Comparison of ENCODE assay signal across 21 cellular contexts in the genomic region with DNA sequence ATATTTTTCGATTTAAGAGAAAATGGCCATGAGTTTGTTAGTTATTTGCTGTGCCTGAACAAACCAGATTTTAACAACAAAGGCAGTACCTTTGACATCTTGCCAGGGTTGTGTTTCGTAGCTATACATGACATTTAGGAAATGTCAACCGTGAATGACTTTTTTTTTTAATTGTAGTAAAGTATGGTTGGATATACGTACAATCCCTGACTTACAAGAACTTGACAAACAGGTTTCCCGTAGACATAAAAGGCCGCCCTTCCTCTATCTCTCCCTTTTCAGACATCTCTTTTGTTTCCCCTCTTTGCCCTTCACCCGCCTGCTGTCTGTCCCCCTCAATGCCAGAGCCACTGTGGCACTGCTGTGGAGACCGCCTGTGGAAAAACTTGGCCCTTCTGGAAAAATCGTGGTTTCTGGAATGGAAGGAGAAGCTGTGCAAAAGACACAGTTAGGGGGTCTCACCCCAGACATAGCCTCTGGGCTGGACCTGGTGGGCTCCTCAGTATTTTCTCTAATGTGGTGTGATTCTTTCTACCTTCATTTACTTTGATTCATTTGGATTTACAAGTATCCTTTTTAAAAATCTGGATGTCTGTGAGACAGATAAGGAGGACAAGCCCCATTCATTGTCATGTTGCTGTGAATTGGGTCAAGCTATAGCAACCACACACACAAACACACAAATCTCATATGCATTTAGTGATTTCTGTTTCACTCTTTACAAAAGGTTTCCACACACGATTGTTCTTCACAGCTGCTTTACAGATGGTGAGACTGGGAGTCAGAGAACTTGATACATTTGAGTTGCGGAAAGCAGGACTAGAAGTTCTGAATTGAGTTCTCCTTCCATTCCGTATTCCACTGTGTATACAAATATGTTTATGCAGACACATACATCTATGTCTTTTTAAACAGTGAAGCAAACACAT. TPM values are rescaled to one million over a fixed set of nuclear protein-coding genes. Genes with fewer than 3 reads are reported as not detected.
A peak's percentile ranks its signal among the peaks of the same experiment; 100 is the strongest.
DNase-seq lines count a peak whose midpoint lies in the region; ATAC-seq, FAIRE-seq and TF ChIP-seq lines count a peak whose summit lies in the region.
"Had no signal": no experiment of that assay in that cellular context is flagged by ENCODE, and none has a peak within 500 bp of the region (broad histone marks: within the 10 kb centered on the region; RNA-seq: fewer than 3 reads in every experiment).

No MANE protein-coding gene starts in this region.

- CTCF ChIA-PET in IMR-90 (lab: Yijun Ruan, JAX) = no interaction called here
- CTCF ChIA-PET in GM12878 (lab: Yijun Ruan, JAX) = interaction anchor here (0.7 to 1.2 kb wide), 3 partner anchors 46 to 557 kb away, joined by 3 to 4 read pairs (median 4); no protein-coding TSS in a partner anchor

- WGBS in IMR-90 (ENCODE audit: extremely low coverage in 2 of 2, insufficient read length in 1 of 2), 2 experiments = 100% methylated on average over 2 of the region's 12 CpGs; no CpG with 5 or more reads in 1 of the 2 experiments
- 70% methylated on average over 12 of the region's 12 CpGs for WGBS in GM12878 (ENCODE audit: insufficient coverage, insufficient replicate concordance, low lambda C conversion rate, missing lambda C conversion rate)

- H3K18ac ChIP-seq in IMR-90 (ENCODE audit: low read depth, low read length) = peak overlapping the region; percentile 43; the same call in 1 of the 2 replicates

- SMC1A ChIA-PET in GM12878 (lab: Charles Lee; ENCODE audit: uncharacterized antibody, unreplicated experiment) = interaction anchor here (0.6 to 1.3 kb wide), 3 partner anchors 9 to 1471 kb away, joined by 3 read pairs; no protein-coding TSS in a partner anchor

- H3K9me3 ChIP-seq in IMR-90 (ENCODE audit: control insufficient read depth, insufficient read depth, low read length) = no peaks in the 10 kb centered on the region
- no peaks in the 10 kb centered on the region for H3K9me3 ChIP-seq in GM12878 (replicated peaks; ENCODE audit: control insufficient read depth, insufficient read depth, low read length)
- H3K9me3 ChIP-seq in iPS-20b (ENCODE audit: insufficient read depth, low read depth, low read length) = no peaks in the 10 kb centered on the region
- H3K9me3 ChIP-seq: BLaER1 treated with 17β-estradiol and CSF1 and Interleukin-3, amounts not matched to agents 10 nM and 100 nM; MG63; thoracic aorta had no signal

- peak overlapping the region; percentile 28; the same call in 2 of the 3 replicates for H2BK15ac ChIP-seq in IMR-90 (ENCODE audit: low read depth, low read length)

- no TSS peak for BruUV-seq in IMR-90 (replicated peaks; lab: Mats Ljungman, UMichigan)
- BruUV-seq in GM12878 (replicated peaks; lab: Mats Ljungman, UMichigan) = no TSS peak

- H2AFZ ChIP-seq in IMR-90 (replicated peaks; ENCODE audit: low read length, poor library complexity) (no peak overlapping the region), GM12878 (ENCODE audit: control insufficient read depth, low read depth, low read length) (no peak overlapping the region)
- H2AFZ ChIP-seq: GM23248, neural progenitor cell had no signal

- POLR2A ChIA-PET in IMR-90 (lab: Charles Lee; ENCODE audit: unreplicated experiment) = no interaction called here
- POLR2A ChIA-PET in GM12878 (lab: Charles Lee) = no interaction called here

- H4K8ac ChIP-seq in IMR-90 (ENCODE audit: low read depth in 2 of 2, low read length in 2 of 2) = no peak overlapping the region

- intact Hi-C loops in IMR-90 (cut with micrococcal nuclease) (loop anchor here (5.0 kb wide), 1 partner anchor 378 kb away; no protein-coding TSS in a partner anchor), GM12878 (cut with micrococcal nuclease; ENCODE audit: unreplicated experiment) (no loop called here)

- no peak for TF ChIP-seq CTCF in AG10803 (conservative IDR thresholded peaks at IDR 0.05; ENCODE audit: low read length)
- TF ChIP-seq CTCF in IMR-90 (conservative IDR thresholded peaks at IDR 0.05; ENCODE audit: low read depth, low read length) = no peak
- TF ChIP-seq CTCF in GM12878 (IDR thresholded peaks at IDR 0.05 in 2 of 3, conservative IDR thresholded peaks at IDR 0.05 in 1 of 3; ENCODE audit: control insufficient read depth in 2 of 3, extremely low read depth in 1 of 3, insufficient read depth in 1 of 3, low read depth in 3 of 3, low read length in 3 of 3) = no peak

- H2AK9ac ChIP-seq in IMR-90 (replicated peaks; ENCODE audit: low read depth, low read length, poor library complexity) = no peak overlapping the region

- H3K23ac ChIP-seq in IMR-90 (ENCODE audit: low read depth, low read length) = peak overlapping the region; percentile 45; the same call in 1 of the 2 replicates

- H2BK20ac ChIP-seq in IMR-90 (ENCODE audit: low read depth, low read length) = no peak overlapping the region

- H3K27ac ChIP-seq in IMR-90 (ENCODE audit: insufficient read depth, low read length) (no peak overlapping the region), GM12878 (ENCODE audit: control insufficient read depth, insufficient read depth) (no peak overlapping the region), iPS-20b (ENCODE audit: low read length) (no peak overlapping the region)
- H3K27ac ChIP-seq: BLaER1 treated with 17β-estradiol and CSF1 and Interleukin-3, amounts not matched to agents 10 nM and 100 nM; GM23248; neural progenitor cell; SK-N-MC; thoracic aorta had no signal

- H3K79me1 ChIP-seq in IMR-90 (ENCODE audit: low read depth in 1 of 2, low read length in 2 of 2) = peaks cover 29 to 82% of the 10 kb centered on the region in 2 experiments

- H3K9ac ChIP-seq in IMR-90 (ENCODE audit: low read depth, low read length) (no peak overlapping the region), GM12878 (ENCODE audit: control insufficient read depth, insufficient read depth, low read length) (no peak overlapping the region), iPS-20b (ENCODE audit: low read depth, low read length) (peak overlapping the region; percentile 15; the same call in 1 of the 2 replicates)
- H3K9ac ChIP-seq: BLaER1 treated with 17β-estradiol and CSF1 and Interleukin-3, amounts not matched to agents 10 nM and 100 nM; GM23248; neural progenitor cell had no signal

- H3K4ac ChIP-seq in IMR-90 (ENCODE audit: low read depth, low read length) = peak overlapping the region; percentile 29; the same call in 1 of the 2 replicates

- DNase-seq in AG10803 (ENCODE audit: low read depth) (peak; percentile 59), IMR-90 (no peak), GM12878 (ENCODE audit: low read depth, low spot score) (no peak)
- DNase-seq in activated effector memory CD4-positive, alpha-beta T cell treated with Interleukin-2 at 50 U/mL for 16 hours = no peak
- DNase-seq: activated CD8-positive, alpha-beta memory T cell treated with anti-CD3 and anti-CD28 coated beads, Interleukin-2, amount 10 ng/mL, durations not matched to agents 7 days and 5 days; DMS79 treated with DMSO at 0.1 percent for 48 hours; GM23248; kidney glomerular epithelial cell; MG63; NCI-H1930; NCI-H82; PC-3 had no signal

- H3K4me3 ChIP-seq in AG10803 (ENCODE audit: low read length) (no peak overlapping the region), IMR-90 (ENCODE audit: insufficient read depth, low read depth, low read length) (no peak overlapping the region), GM12878 (no peak overlapping the region), iPS-20b (ENCODE audit: low read length) (no peak overlapping the region)
- H3K4me3 ChIP-seq: BLaER1 treated with 17β-estradiol and CSF1 and Interleukin-3, amounts not matched to agents 10 nM and 100 nM; GM23248; MG63; neural progenitor cell; SK-N-MC; thoracic aorta had no signal

- in situ Hi-C loops in IMR-90 (cut with MboI; ENCODE audit: low sequenced_read_pairs) (no loop called here), GM12878 (cut with MboI) (no loop called here)

- H3K79me2 ChIP-seq in GM12878 (ENCODE audit: control insufficient read depth, insufficient read depth, low read length) = no peaks in the 10 kb centered on the region

- H3K4me2 ChIP-seq in IMR-90 (ENCODE audit: low read depth, low read length) (no peak overlapping the region), GM12878 (ENCODE audit: control insufficient read depth, insufficient read depth) (no peak overlapping the region)
- H3K4me2 ChIP-seq: BLaER1 treated with 17β-estradiol and CSF1 and Interleukin-3, amounts not matched to agents 10 nM and 100 nM; neural progenitor cell had no signal

- dilution Hi-C loops in IMR-90 (cut with HindIII; ENCODE audit: low sequenced_read_pairs, unreplicated experiment) = no loop called here

- TF ChIP-seq POLR2A in IMR-90 (IDR thresholded peaks at IDR 0.05; ENCODE audit: low read depth, low read length) (no peak), GM12878 (IDR thresholded peaks at IDR 0.05; ENCODE audit: low read depth, low read length) (no peak), GM18505 (IDR thresholded peaks at IDR 0.05; ENCODE audit: borderline replicate concordance, extremely low read depth, insufficient read depth, insufficient read length) (no peak)

- H4K91ac ChIP-seq in IMR-90 (ENCODE audit: insufficient read depth, low read depth, low read length) = no peak overlapping the region

- H3K56ac ChIP-seq in IMR-90 (ENCODE audit: extremely low read depth, insufficient read depth, low read length) = no peak overlapping the region

- peaks cover 18% of the 10 kb centered on the region; the same call in 1 of the 2 replicates for H4K20me1 ChIP-seq in IMR-90 (ENCODE audit: insufficient read depth, low read length)
- H4K20me1 ChIP-seq in GM12878 (ENCODE audit: control insufficient read depth, insufficient read depth) = no peaks in the 10 kb centered on the region

- H3K36me3 ChIP-seq in IMR-90 (ENCODE audit: control insufficient read depth, insufficient read depth, low read length) = peaks cover 2% of the 10 kb centered on the region; the same call in 1 of the 2 replicates
- no peaks in the 10 kb centered on the region; a peak in 1 of 4 replicates for H3K36me3 ChIP-seq in GM12878 (ENCODE audit: control insufficient read depth in 2 of 2, insufficient read depth in 2 of 2, low read length in 1 of 2)
- no peaks in the 10 kb centered on the region for H3K36me3 ChIP-seq in iPS-20b (ENCODE audit: insufficient read depth, low read depth, low read length)
- H3K36me3 ChIP-seq: neural progenitor cell, thoracic aorta had no signal

- H3K27me3 ChIP-seq in IMR-90 (ENCODE audit: control insufficient read depth, insufficient read depth, low read length) (no peaks in the 10 kb centered on the region), GM12878 (replicated peaks in 1 of 2; ENCODE audit: control insufficient read depth in 2 of 2, insufficient read depth in 2 of 2, low read length in 1 of 2) (no peaks in the 10 kb centered on the region), iPS-20b (ENCODE audit: insufficient read depth, low read length) (no peaks in the 10 kb centered on the region)
- H3K27me3 ChIP-seq: BLaER1 treated with 17β-estradiol and CSF1 and Interleukin-3, amounts not matched to agents 10 nM and 100 nM; MG63; neural progenitor cell had no signal

- peaks cover 11% of the 10 kb centered on the region; the same call in 1 of the 2 replicates for H3K9me1 ChIP-seq in IMR-90 (ENCODE audit: insufficient read depth, low read length)

- H3K4me1 ChIP-seq in IMR-90 (ENCODE audit: control insufficient read depth, insufficient read depth, low read length) (peaks cover 27% of the 10 kb centered on the region), GM12878 (ENCODE audit: control insufficient read depth, insufficient read depth, low read length) (no peaks in the 10 kb centered on the region), iPS-20b (ENCODE audit: insufficient read depth, low read length) (peaks cover 76% of the 10 kb centered on the region)

- no peak overlapping the region for H3K14ac ChIP-seq in IMR-90 (replicated peaks; ENCODE audit: low read depth, low read length)

- no peak for TF ChIP-seq RAD21 in IMR-90 (IDR thresholded peaks at IDR 0.05; ENCODE audit: low read length)
- TF ChIP-seq RAD21 in GM12878 (IDR thresholded peaks at IDR 0.05; ENCODE audit: insufficient read depth, low read depth, low read length) = no peak

- no peak overlapping the region for H2AK5ac ChIP-seq in IMR-90 (ENCODE audit: low read depth, low read length)

- no peak for TF ChIP-seq EP300 in GM12878 (IDR thresholded peaks at IDR 0.05; ENCODE audit: borderline replicate concordance in 1 of 2, control insufficient read depth in 1 of 2, low read depth in 2 of 2, low read length in 2 of 2)

- no peak overlapping the region for H2BK120ac ChIP-seq in IMR-90 (ENCODE audit: low read depth, low read length)

- no peak overlapping the region for H4K5ac ChIP-seq in IMR-90 (ENCODE audit: low read depth, low read length)

- H2BK5ac ChIP-seq in IMR-90 (ENCODE audit: low read depth, low read length, poor library complexity, severe bottlenecking) = no peak overlapping the region

- ATAC-seq in IMR-90 (ENCODE audit: low read depth) = no peak
- peak; percentile 27; the same call in 1 of the 3 replicates for ATAC-seq in GM12878
- no peak for ATAC-seq in GM21723 (IDR thresholded peaks at IDR 0.05; ENCODE audit: unreplicated experiment)
- no peak for ATAC-seq in GM18867 (IDR thresholded peaks at IDR 0.05; ENCODE audit: unreplicated experiment)
- no peak for ATAC-seq in GM18505 (IDR thresholded peaks at IDR 0.05; ENCODE audit: unreplicated experiment)
- ATAC-seq: activated CD8-positive, alpha-beta memory T cell treated with anti-CD3 and anti-CD28 coated beads, Interleukin-2, amount 10 ng/mL, durations not matched to agents 7 days and 5 days; PC-3 had no signal

- no peak for FAIRE-seq in GM12878 (lab: Jason Lieb, UNC)
- FAIRE-seq: A204.1 had no signal

- RAD21 ChIA-PET in GM12878 (lab: Charles Lee; ENCODE audit: unreplicated experiment) = no interaction called here

RNA-seq across cellular contexts. Expression of gene SPATS2L, which starts 48.6 kb away (rescaled TPM):
- total RNA-seq in IMR-90 (2012; rRNA removed) (118 and 145 TPM in 2 replicates), GM12878 (2014; rRNA removed) (18.9 and 19.7 TPM in 2 replicates), GM12878 (2014; rRNA removed; fragmentation: Illumina TruSeq; extraction: Trizol) (18.0 and 21.3 TPM in 2 replicates), GM12878 (2021) (24.7 and 27.2 TPM in 2 replicates)
- polyA plus RNA-seq in IMR-90 (2012; rRNA removed) (155 and 175 TPM in 2 replicates), GM12878 (2011; rRNA removed) (16.3 and 21.4 TPM in 2 replicates), GM12878 (2014; fragmentation: Illumina TruSeq; extraction: Trizol) (27.0 and 30.0 TPM in 2 replicates), GM12878 (2014; fragmentation: Nextera tagmentation; extraction: Ambion mirVana) (1 to 10 TPM; 5.2 to 8.0 TPM), GM12878 (2014; rRNA removed) (26.3 and 27.6 TPM in 2 replicates), GM12878 (2016; fragmentation: Nextera tagmentation; extraction: Ambion mirVana) (10 to 100 TPM; 16.3 to 22.0 TPM)
- 85.4 and 86.8 TPM in 2 replicates for polyA plus RNA-seq in IMR-90 (2012; cell fraction: cytosol; rRNA removed)
- 65.5 and 124 TPM in 2 replicates for polyA plus RNA-seq in IMR-90 (2012; cell fraction: nucleus; rRNA removed; ENCODE audit: low replicate concordance)
- total RNA-seq in GM12878 (2013; cell fraction: nucleolus; rRNA removed) = 19.1 and 27.4 TPM in 2 replicates
- 6.9 TPM for polyA plus RNA-seq in GM12878 (2011; ENCODE audit: low read depth)
- 15.1 and 21.3 TPM in 2 replicates for polyA plus RNA-seq in GM12878 (2011; cell fraction: cytosol; rRNA removed)
- 8.3 and 8.6 TPM in 2 replicates for polyA plus RNA-seq in GM12878 (2011; cell fraction: nucleus; rRNA removed)
- 11.0 and 13.0 TPM in 2 replicates for polyA plus RNA-seq in GM12878 (2012)
- polyA minus RNA-seq in GM12878 (2011; rRNA and poly(A)+ RNA removed) = 9.7 and 13.7 TPM in 2 replicates
- polyA minus RNA-seq in GM12878 (2011; cell fraction: cytosol; rRNA and poly(A)+ RNA removed) = 9.4 and 10.2 TPM in 2 replicates
- 7.1 and 13.3 TPM in 2 replicates for polyA minus RNA-seq in GM12878 (2011; cell fraction: nucleus; rRNA and poly(A)+ RNA removed)
